ENCODE assay signal across 8 cellular contexts in the genomic region with DNA sequence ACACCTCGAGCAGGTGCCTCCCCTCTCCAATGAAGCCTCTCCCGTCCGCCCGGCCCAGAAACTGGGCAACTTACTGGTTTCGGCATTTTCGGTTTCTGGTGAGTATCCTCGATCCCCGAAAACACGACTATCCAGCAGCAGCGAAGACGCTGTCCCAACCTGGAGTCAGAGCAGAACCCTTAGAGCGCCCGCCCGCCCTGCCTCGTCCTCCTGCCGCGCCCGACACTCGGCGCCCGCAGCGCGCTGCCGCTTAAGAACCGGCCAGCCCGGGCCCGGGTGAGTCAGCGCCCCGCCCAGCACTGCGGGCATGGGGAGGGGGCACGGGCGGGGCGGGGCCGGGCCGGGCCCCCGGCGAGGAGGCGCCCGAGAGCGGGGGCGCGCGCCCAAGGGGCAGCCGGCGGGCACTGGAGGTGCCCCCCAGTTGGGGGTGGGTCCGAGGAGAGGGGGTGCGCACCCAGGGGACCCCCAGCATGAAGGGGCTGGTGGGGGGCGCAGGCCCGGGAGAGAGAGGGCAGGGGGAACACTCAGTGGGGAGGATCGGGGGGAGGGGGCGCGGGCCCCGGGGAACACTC. TPM values are rescaled to one million over a fixed set of nuclear protein-coding genes. Genes with fewer than 3 reads are reported as not detected.
DNase-seq lines count a peak whose midpoint lies in the region; ATAC-seq and TF ChIP-seq lines count a peak whose summit lies in the region.

No MANE protein-coding gene starts in this region.

- POLR2A ChIA-PET in WTC11 (lab: Charles Lee): interaction anchor here (1.1 kb wide), 1 partner anchor 51 kb away, joined by 8 read pairs; no protein-coding TSS in a partner anchor

- BruUV-seq in mammary epithelial cell (replicated peaks; lab: Mats Ljungman, UMichigan): no TSS peak

- ATAC-seq in WTC11 (peak; percentile 58), HG03378 (IDR thresholded peaks at IDR 0.05; ENCODE audit: unreplicated experiment) (no peak)

- H3K36me3 Mint-ChIP-seq in HFFc6 (ENCODE audit: low read depth) (peaks cover 47% of the 10 kb centered on the region), WTC11 (peaks cover 57% of the 10 kb centered on the region)

- H3K36me3 ChIP-seq in mammary epithelial cell (ENCODE audit: insufficient read depth, low read length): peaks cover 15% of the 10 kb centered on the region

- H3K4me3 ChIP-seq in GM12864 (ENCODE audit: low read depth, low read length) (peak overlapping the region; percentile 64), mammary epithelial cell (replicated peaks in 1 of 3; ENCODE audit: insufficient read depth in 1 of 3, low read depth in 2 of 3, low read length in 3 of 3) (peak overlapping the region; percentile 80 to 95 (median 87))

- peaks cover 9% of the 10 kb centered on the region for H4K20me1 ChIP-seq in mammary epithelial cell (ENCODE audit: insufficient read depth, low read length)

- TF ChIP-seq CTCF in GM12864 (IDR thresholded peaks at IDR 0.05; ENCODE audit: low read depth, low read length, missing control alignments) (no peak), HFFc6 (IDR thresholded peaks at IDR 0.05) (no peak), WTC11 (IDR thresholded peaks at IDR 0.05) (no peak), mammary epithelial cell (conservative IDR thresholded peaks at IDR 0.05 in 1 of 2, IDR thresholded peaks at IDR 0.05 in 1 of 2; ENCODE audit: extremely low read depth in 1 of 2, insufficient read depth in 1 of 2, low read depth in 1 of 2, low read length in 2 of 2) (no peak)

- H3K4me1 ChIP-seq in mammary epithelial cell (ENCODE audit: insufficient read depth, low read length): peaks cover 32% of the 10 kb centered on the region

- CTCF ChIA-PET in WTC11 (lab: Charles Lee): interaction anchor here (1.1 kb wide), 1 partner anchor 52 kb away, joined by 4 read pairs; no protein-coding TSS in a partner anchor
- CTCF ChIA-PET in mammary epithelial cell (lab: Charles Lee; ENCODE audit: low non-redundant PET): no interaction called here

- H3K4me3 Mint-ChIP-seq in HFFc6: peak overlapping the region; percentile 99
- H3K4me3 Mint-ChIP-seq in WTC11: peak overlapping the region; percentile 95

- dilution Hi-C loops in mammary epithelial cell (cut with HindIII; ENCODE audit: low sequenced_read_pairs): no loop called here

- H2AFZ ChIP-seq in mammary epithelial cell (ENCODE audit: low read depth, low read length): no peak overlapping the region

- no peaks in the 10 kb centered on the region for H3K9me3 Mint-ChIP-seq in HFFc6
- H3K9me3 Mint-ChIP-seq in WTC11: peaks cover 7% of the 10 kb centered on the region

- peaks cover 57% of the 10 kb centered on the region for H3K4me1 Mint-ChIP-seq in HFFc6 (ENCODE audit: low read depth)
- H3K4me1 Mint-ChIP-seq in WTC11: peaks cover 49% of the 10 kb centered on the region

- H3K27me3 Mint-ChIP-seq in HFFc6 (ENCODE audit: insufficient read depth) (peaks cover 6% of the 10 kb centered on the region), WTC11 (ENCODE audit: low read depth) (peaks cover 16% of the 10 kb centered on the region)

- H3K79me2 ChIP-seq in mammary epithelial cell (ENCODE audit: insufficient read depth, low read length): peaks cover 59% of the 10 kb centered on the region

- no peak for DNase-seq in GM12864 (ENCODE audit: low read depth)
- DNase-seq in HFFc6: peak; percentile 73
- peak; percentile 59 for DNase-seq in NCI-H146 treated with DMSO at 0.1 percent for 48 hours (lab: John Stamatoyannopoulos, UW; ENCODE audit: unreplicated experiment)
- peak; percentile 78 for DNase-seq in WTC11 (ENCODE audit: low spot score)
- peak; percentile 82 for DNase-seq in mammary epithelial cell
- DNase-seq in islet precursor cell: peak; percentile 89
- DNase-seq in stimulated activated CD4-positive, alpha-beta T cell treated with anti-CD3 and anti-CD28 coated beads, Interleukin-15, amount 100 ng/mL, for 24 hours: peak; percentile 88

- H3K27me3 ChIP-seq in mammary epithelial cell (ENCODE audit: insufficient read depth, low read length): no peaks in the 10 kb centered on the region

- H3K27ac Mint-ChIP-seq in HFFc6 (peak overlapping the region; percentile 96), WTC11 (peak overlapping the region; percentile 99)

- WGBS in mammary epithelial cell (ENCODE audit: low coverage, missing lambda C conversion rate): 4% methylated on average over 16 of the region's 53 CpGs

- H3K27ac ChIP-seq in mammary epithelial cell (ENCODE audit: insufficient read depth, low read depth, low read length): peak overlapping the region; percentile 96

- peak overlapping the region; percentile 99 for H3K9ac ChIP-seq in mammary epithelial cell (ENCODE audit: insufficient read depth, low read length)

- intact Hi-C loops in mammary epithelial cell (cut with micrococcal nuclease): loop anchor here (1.0 to 5.0 kb wide), 4 partner anchors 32 to 141 kb away; no protein-coding TSS in a partner anchor

- H3K9me3 ChIP-seq in mammary epithelial cell (replicated peaks; ENCODE audit: insufficient read depth, low read length): no peaks in the 10 kb centered on the region

- H3K4me2 ChIP-seq in mammary epithelial cell (ENCODE audit: insufficient read depth, low read depth, low read length): peak overlapping the region; percentile 94

- in situ Hi-C loops in mammary epithelial cell (cut with MboI; ENCODE audit: low sequenced_read_pairs in 2 of 2): no loop called here

TF ChIP-seq in WTC11, 78 proteins besides CTCF, POLR2A, EP300 and RAD21:
- TF ChIP-seq SP1 (CRISPR knock-in tag; conservative IDR thresholded peaks at IDR 0.05) (peak; percentile 59; the same call in 1 of the 2 replicates), ZNF423 (CRISPR knock-in tag; IDR thresholded peaks at IDR 0.05) (peak; percentile 55), ZNF121 (CRISPR knock-in tag; IDR thresholded peaks at IDR 0.05) (peak; percentile 63; the same call in 1 of the 2 replicates), GABPB1 (CRISPR knock-in tag; IDR thresholded peaks at IDR 0.05) (peak; percentile 61; the same call in 1 of the 2 replicates), ATF1 (CRISPR knock-in tag; IDR thresholded peaks at IDR 0.05) (no peak), KAT7 (CRISPR knock-in tag; IDR thresholded peaks at IDR 0.05; ENCODE audit: borderline replicate concordance) (peak; percentile 50; the same call in 1 of the 2 replicates)
- TF ChIP-seq, protein P1, sequence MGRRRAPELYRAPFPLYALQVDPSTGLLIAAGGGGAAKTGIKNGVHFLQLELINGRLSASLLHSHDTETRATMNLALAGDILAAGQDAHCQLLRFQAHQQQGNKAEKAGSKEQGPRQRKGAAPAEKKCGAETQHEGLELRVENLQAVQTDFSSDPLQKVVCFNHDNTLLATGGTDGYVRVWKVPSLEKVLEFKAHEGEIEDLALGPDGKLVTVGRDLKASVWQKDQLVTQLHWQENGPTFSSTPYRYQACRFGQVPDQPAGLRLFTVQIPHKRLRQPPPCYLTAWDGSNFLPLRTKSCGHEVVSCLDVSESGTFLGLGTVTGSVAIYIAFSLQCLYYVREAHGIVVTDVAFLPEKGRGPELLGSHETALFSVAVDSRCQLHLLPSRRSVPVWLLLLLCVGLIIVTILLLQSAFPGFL (CRISPR knock-in tag; IDR thresholded peaks at IDR 0.05; ENCODE audit: borderline replicate concordance): no peak
- TF ChIP-seq, protein P2, sequence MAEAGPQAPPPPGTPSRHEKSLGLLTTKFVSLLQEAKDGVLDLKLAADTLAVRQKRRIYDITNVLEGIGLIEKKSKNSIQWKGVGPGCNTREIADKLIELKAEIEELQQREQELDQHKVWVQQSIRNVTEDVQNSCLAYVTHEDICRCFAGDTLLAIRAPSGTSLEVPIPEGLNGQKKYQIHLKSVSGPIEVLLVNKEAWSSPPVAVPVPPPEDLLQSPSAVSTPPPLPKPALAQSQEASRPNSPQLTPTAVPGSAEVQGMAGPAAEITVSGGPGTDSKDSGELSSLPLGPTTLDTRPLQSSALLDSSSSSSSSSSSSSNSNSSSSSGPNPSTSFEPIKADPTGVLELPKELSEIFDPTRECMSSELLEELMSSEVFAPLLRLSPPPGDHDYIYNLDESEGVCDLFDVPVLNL (CRISPR knock-in tag; IDR thresholded peaks at IDR 0.05; ENCODE audit: borderline replicate concordance, low read depth): no peak

RNA-seq across cellular contexts. Expression of a gene that starts 1.1 kb away (rescaled TPM):
- total RNA-seq in HFFc6 (2021; fragmentation: NEBNext Ultra II Directional; extraction: Animal tissue kit (Norgen Biotek cat#: 25700)): 100 to 1,000 TPM; 118 to 183 (median 178) TPM
- 194 to 215 TPM (median 199 TPM) in 3 replicates for total RNA-seq in WTC11 (2021)
- 100 to 1,000 TPM; 164 to 240 TPM for total RNA-seq in mammary epithelial cell
- polyA plus RNA-seq in mammary epithelial cell: 171 TPM
- polyA minus RNA-seq in mammary epithelial cell: 213 TPM
